In the genomic region with DNA sequence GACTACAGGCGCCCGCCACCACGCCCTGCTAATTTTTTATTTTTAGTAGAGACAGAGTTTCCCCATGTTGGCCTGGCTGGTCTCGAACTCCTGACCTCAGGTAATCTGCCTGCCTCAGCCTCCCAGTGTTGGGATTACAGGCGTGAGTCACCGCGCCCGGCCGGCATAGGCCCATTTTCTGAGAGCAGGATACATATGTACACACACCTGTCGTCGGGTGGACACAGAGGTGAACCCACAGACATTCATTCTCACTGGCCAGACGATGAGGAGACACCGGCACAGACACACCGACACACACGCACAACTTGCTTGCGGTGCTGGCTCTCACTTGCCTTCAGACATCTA, we compare ENCODE assay signal across 9 cellular contexts. TPM values are rescaled to one million over a fixed set of nuclear protein-coding genes. Genes with fewer than 3 reads are reported as not detected.
A peak's percentile ranks its signal among the peaks of the same experiment; 100 is the strongest.
DNase-seq lines count a peak whose midpoint lies in the region; ATAC-seq and TF ChIP-seq lines count a peak whose summit lies in the region.
"Had no signal": no experiment of that assay in that cellular context is flagged by ENCODE, and none has a peak within 500 bp of the region (broad histone marks: within the 10 kb centered on the region; RNA-seq: fewer than 3 reads in every experiment).

No MANE protein-coding gene starts in this region.

- H3K9me3 ChIP-seq in HAP-1: no peaks in the 10 kb centered on the region
- H3K9me3 ChIP-seq in iPS-18a (ENCODE audit: control insufficient read depth, low read depth, low read length): no peaks in the 10 kb centered on the region
- H3K9me3 ChIP-seq in Karpas-422 (ENCODE audit: low read length): no peaks in the 10 kb centered on the region

- in situ Hi-C loops in HAP-1 (cut with MboI; ENCODE audit: low sequenced_read_pairs): no loop called here
- in situ Hi-C loops in astrocyte of the cerebellum (cut with HindIII; ENCODE audit: low sequenced_read_pairs): no loop called here

- H3K9ac ChIP-seq in iPS-18a (ENCODE audit: low read length) (no peak overlapping the region), Karpas-422 (ENCODE audit: low read length) (no peak overlapping the region)

- H3K27ac ChIP-seq in iPS-18a (ENCODE audit: low read length): no peak overlapping the region
- H3K27ac ChIP-seq in Karpas-422 (ENCODE audit: low read length): no peak overlapping the region

- peaks cover 8 to 10% of the 10 kb centered on the region in 2 donors for H3K36me3 Mint-ChIP-seq in stimulated activated naive B cell treated with anti-CD40 and anti-IgM and Interleukin-4, amounts not matched to agents 10 μg/mL and 1 μg/mL and 100 μg/mL, for 72 hours

- H3K4me1 Mint-ChIP-seq in stimulated activated naive B cell treated with anti-CD40 and anti-IgM and Interleukin-4, amounts not matched to agents 10 μg/mL and 1 μg/mL and 100 μg/mL, for 72 hours: peaks cover 0 to 17% of the 10 kb centered on the region in 2 donors

- H3K4me3 ChIP-seq in HAP-1: peak overlapping the region; percentile 56
- H3K4me3 ChIP-seq in astrocyte of the cerebellum (ENCODE audit: low read depth, low read length): peak overlapping the region; percentile 52
- H3K4me3 ChIP-seq in iPS-18a (ENCODE audit: low read length): peak overlapping the region; percentile 69
- H3K4me3 ChIP-seq in Karpas-422 (ENCODE audit: low read length): no peak overlapping the region

- H3K4me2 ChIP-seq in Karpas-422 (ENCODE audit: low read depth, low read length, poor library complexity, severe bottlenecking): no peak overlapping the region

- DNase-seq in HAP-1 (ENCODE audit: low spot score in 2 of 2) (no peak), astrocyte of the cerebellum (ENCODE audit: low read depth) (no peak), HPDE6-E6E7 (ENCODE audit: extremely low spot score) (no peak), Karpas-422 (no peak)
- no peak for DNase-seq in stimulated activated naive B cell treated with anti-CD40 and anti-IgM and Interleukin-4, amounts not matched to agents 10 μg/mL and 1 μg/mL and 100 μg/mL, for 72 hours
- DNase-seq: kidney glomerular epithelial cell had no signal

- peak overlapping the region; percentile 62 to 78 for H3K4me3 Mint-ChIP-seq in stimulated activated naive B cell treated with anti-CD40 and anti-IgM and Interleukin-4, amounts not matched to agents 10 μg/mL and 1 μg/mL and 100 μg/mL, for 72 hours

- peaks cover 16 to 18% of the 10 kb centered on the region in 2 donors for H3K27me3 Mint-ChIP-seq in stimulated activated naive B cell treated with anti-CD40 and anti-IgM and Interleukin-4, amounts not matched to agents 10 μg/mL and 1 μg/mL and 100 μg/mL, for 72 hours

- H3K9me3 Mint-ChIP-seq in stimulated activated naive B cell treated with anti-CD40 and anti-IgM and Interleukin-4, amounts not matched to agents 10 μg/mL and 1 μg/mL and 100 μg/mL, for 72 hours: no peaks in the 10 kb centered on the region

- H3K79me2 ChIP-seq in Karpas-422 (ENCODE audit: low read length): no peaks in the 10 kb centered on the region

- H3K27me3 ChIP-seq in HAP-1 (ENCODE audit: low read depth): no peaks in the 10 kb centered on the region
- H3K27me3 ChIP-seq in iPS-18a (ENCODE audit: control insufficient read depth, insufficient read depth, low read length): peaks cover 15% of the 10 kb centered on the region
- no peaks in the 10 kb centered on the region for H3K27me3 ChIP-seq in Karpas-422 (ENCODE audit: low read length)

- ATAC-seq in stimulated activated naive B cell treated with anti-CD40 and anti-IgM and Interleukin-4, amounts not matched to agents 10 μg/mL and 1 μg/mL and 100 μg/mL, for 72 hours (replicated peaks): no peak
- ATAC-seq in GM18511 (IDR thresholded peaks at IDR 0.05; ENCODE audit: unreplicated experiment): no peak
- no peak for ATAC-seq in GM21717 (IDR thresholded peaks at IDR 0.05; ENCODE audit: unreplicated experiment)

- H2AFZ ChIP-seq in Karpas-422 (ENCODE audit: low read length): no peak overlapping the region

- no peaks in the 10 kb centered on the region for H4K20me1 ChIP-seq in Karpas-422 (ENCODE audit: insufficient read depth, low read depth, low read length)

- H3K4me1 ChIP-seq in HAP-1 (peaks cover 5% of the 10 kb centered on the region), iPS-18a (ENCODE audit: control insufficient read depth, low read depth, low read length) (no peaks in the 10 kb centered on the region), Karpas-422 (ENCODE audit: low read length) (no peaks in the 10 kb centered on the region)

- H3K36me3 ChIP-seq in HAP-1 (replicated peaks) (no peaks in the 10 kb centered on the region), iPS-18a (ENCODE audit: control insufficient read depth, low read depth, low read length) (no peaks in the 10 kb centered on the region), Karpas-422 (ENCODE audit: insufficient read depth, low read length) (no peaks in the 10 kb centered on the region)

- no peak overlapping the region for H3K27ac Mint-ChIP-seq in stimulated activated naive B cell treated with anti-CD40 and anti-IgM and Interleukin-4, amounts not matched to agents 10 μg/mL and 1 μg/mL and 100 μg/mL, for 72 hours

- H3K9me2 ChIP-seq in Karpas-422 (replicated peaks; ENCODE audit: insufficient read depth, low read length): no peaks in the 10 kb centered on the region

- TF ChIP-seq CTCF in astrocyte of the cerebellum (IDR thresholded peaks at IDR 0.05; ENCODE audit: low read depth, low read length, missing control alignments): no peak

RNA-seq across cellular contexts. Expression of a gene that starts 0.7 kb away (rescaled TPM):
- 0.04 and 0.43 TPM in 2 replicates for total RNA-seq in Karpas-422 (2014; rRNA removed; shearing (Covaris generic); ENCODE audit: low replicate concordance)

RNA-seq across cellular contexts. Expression of a gene that starts 34.1 kb away (rescaled TPM):
- 0.69 and 0.75 TPM in 2 replicates for total RNA-seq in Karpas-422 (2014; rRNA removed; shearing (Covaris generic); ENCODE audit: low replicate concordance)

RNA-seq across cellular contexts. Expression of a gene that starts 35.2 kb away (rescaled TPM):
- not detected in 2 replicates for total RNA-seq in Karpas-422 (2014; rRNA removed; shearing (Covaris generic); ENCODE audit: low replicate concordance)

RNA-seq across cellular contexts. Expression of a gene that starts 42.2 kb away (rescaled TPM):
- 11.8 and 18.2 TPM in 2 replicates for total RNA-seq in Karpas-422 (2014; rRNA removed; shearing (Covaris generic); ENCODE audit: low replicate concordance)

RNA-seq across cellular contexts. Expression of a gene that starts 54.4 kb away (rescaled TPM):
- 1.0 and 1.3 TPM in 2 replicates for total RNA-seq in Karpas-422 (2014; rRNA removed; shearing (Covaris generic); ENCODE audit: low replicate concordance)
